12 cellular contexts compared by ENCODE assay signal in the genomic region with DNA sequence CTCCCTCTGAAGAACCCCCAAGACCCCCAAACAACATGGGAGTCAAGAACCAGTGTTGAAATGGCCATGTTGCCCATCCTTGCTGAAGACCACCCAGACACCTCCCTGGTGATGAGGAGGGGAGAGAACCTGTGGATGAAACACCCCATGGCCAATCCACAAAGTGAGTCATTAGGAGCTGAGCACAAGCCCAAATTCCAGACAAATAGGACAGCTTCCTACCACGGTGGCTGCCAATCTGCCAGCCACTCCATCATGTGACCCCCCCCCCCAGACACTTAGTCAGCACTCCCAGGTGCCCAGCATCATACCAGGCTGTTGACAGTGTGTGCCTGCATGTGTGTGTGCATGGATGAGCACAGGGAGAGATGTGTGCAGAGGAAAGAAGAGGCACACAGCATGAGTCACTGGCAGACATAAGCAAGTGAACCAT. TPM values are rescaled to one million over a fixed set of nuclear protein-coding genes. Genes with fewer than 3 reads are reported as not detected.
DNase-seq lines count a peak whose midpoint lies in the region; ATAC-seq, FAIRE-seq and TF ChIP-seq lines count a peak whose summit lies in the region.
"Had no signal": no experiment of that assay in that cellular context is flagged by ENCODE, and none has a peak within 500 bp of the region (broad histone marks: within the 10 kb centered on the region; RNA-seq: fewer than 3 reads in every experiment).

No MANE protein-coding gene starts in this region.

- ATAC-seq in A549, result peak; percentile 52 to 63
- ATAC-seq in RWPE2 (ENCODE audit: low read depth), result peak; percentile 50
- no peak for ATAC-seq in GM23338
- no peak for ATAC-seq in GM19324 (IDR thresholded peaks at IDR 0.05; ENCODE audit: low FRiP score, unreplicated experiment)
- ATAC-seq: natural killer cell treated with Interleukin-12 subunit alpha and Interleukin-12 subunit beta and Interleukin-15 and Interleukin-18, amount 100 ng/mL, for 72 hours had no signal

- H3K27me3 ChIP-seq in H7 (ENCODE audit: control insufficient read depth, insufficient read depth, low read length), result no peaks in the 10 kb centered on the region; the same call in 1 of the 2 replicates
- H3K27me3 ChIP-seq in RWPE2 (ENCODE audit: insufficient read depth, poor library complexity, severe bottlenecking), result peaks cover 21% of the 10 kb centered on the region
- no peaks in the 10 kb centered on the region for H3K27me3 ChIP-seq in GM23338 (ENCODE audit: insufficient read depth)
- H3K27me3 ChIP-seq in uterus, result peaks cover 0 to 6% of the 10 kb centered on the region in 2 donors
- H3K27me3 ChIP-seq: BLaER1 had no signal

- H3K27ac ChIP-seq in A549 (no peak overlapping the region), RWPE2 (ENCODE audit: poor library complexity, severe bottlenecking) (no peak overlapping the region), GM23338 (ENCODE audit: low read depth) (no peak overlapping the region), uterus (no peak overlapping the region)
- H3K27ac ChIP-seq: BLaER1, heart left ventricle had no signal

- H3K4me2 ChIP-seq in A549 (no peak overlapping the region), GM23338 (no peak overlapping the region)
- H3K4me2 ChIP-seq: BLaER1 had no signal

- no peaks in the 10 kb centered on the region for H3K79me2 ChIP-seq in GM23338 (replicated peaks; ENCODE audit: insufficient read depth)

- no peaks in the 10 kb centered on the region for H3K9me2 ChIP-seq in GM23338 (ENCODE audit: insufficient read depth)

- H3K4me1 Mint-ChIP-seq in glutamatergic neuron (ENCODE audit: low read depth, unreplicated experiment) (peaks cover 34% of the 10 kb centered on the region), GM23338 (peaks cover 8% of the 10 kb centered on the region)
- no peaks in the 10 kb centered on the region for H3K4me1 Mint-ChIP-seq in activated CD4-positive, alpha-beta memory T cell treated with anti-CD3 and anti-CD28 coated beads, Interleukin-2, amount 10 ng/mL, durations not matched to agents 7 days and 5 days

- H3K4me3 ChIP-seq in A549 (no peak overlapping the region), H7 (ENCODE audit: insufficient read depth, low read depth, low read length) (no peak overlapping the region), RWPE2 (ENCODE audit: severe bottlenecking) (no peak overlapping the region), GM23338 (no peak overlapping the region), uterus (no peak overlapping the region)
- H3K4me3 ChIP-seq: BLaER1, heart left ventricle had no signal

- TF ChIP-seq CTCF in A549 (IDR thresholded peaks at IDR 0.05) (no peak; the same call in 2 of the 3 replicates), RWPE2 (IDR thresholded peaks at IDR 0.05; ENCODE audit: poor library complexity, severe bottlenecking) (peak; percentile 43), glutamatergic neuron (IDR thresholded peaks at IDR 0.05; ENCODE audit: partially characterized antibody, unreplicated experiment) (no peak), GM23338 (conservative IDR thresholded peaks at IDR 0.05; ENCODE audit: low read depth in 2 of 2) (no peak), uterus (IDR thresholded peaks at IDR 0.05) (no peak)

- H3K36me3 ChIP-seq in H7 (replicated peaks; ENCODE audit: control insufficient read depth, insufficient read depth, low read length) (no peaks in the 10 kb centered on the region), RWPE2 (ENCODE audit: low read depth) (no peaks in the 10 kb centered on the region), GM23338 (ENCODE audit: insufficient read depth) (no peaks in the 10 kb centered on the region), uterus (no peaks in the 10 kb centered on the region)
- H3K36me3 ChIP-seq: BLaER1, heart left ventricle had no signal

- TF ChIP-seq RAD21 in A549 (conservative IDR thresholded peaks at IDR 0.05 in 1 of 2, IDR thresholded peaks at IDR 0.05 in 1 of 2), result 0 out of 5 replicates have a peak, but pooled peaks of 1 of the 2 experiments have one; percentile 4

- DNase-seq in A549 (ENCODE audit: low read depth in 1 of 2, low spot score in 1 of 2) (no peak), H7 (peak; percentile 9), RWPE2 (ENCODE audit: low spot score) (no peak), glutamatergic neuron (no peak), GM23338 (ENCODE audit: low spot score) (no peak), uterus (no peak)
- DNase-seq in activated CD4-positive, alpha-beta memory T cell treated with anti-CD3 and anti-CD28 coated beads, Interleukin-2, amount 10 ng/mL, durations not matched to agents 7 days and 5 days, result no peak
- DNase-seq: activated gamma-delta T cell had no signal

- no peaks in the 10 kb centered on the region for H3F3A ChIP-seq in GM23338 (replicated peaks; ENCODE audit: low read depth)

- H3K4me1 ChIP-seq in A549 (no peaks in the 10 kb centered on the region), RWPE2 (ENCODE audit: insufficient read depth, poor library complexity, severe bottlenecking) (no peaks in the 10 kb centered on the region), GM23338 (ENCODE audit: insufficient read depth) (no peaks in the 10 kb centered on the region), uterus (no peaks in the 10 kb centered on the region)
- H3K4me1 ChIP-seq: heart left ventricle had no signal

- no peaks in the 10 kb centered on the region for H3K9me3 ChIP-seq in A549
- H3K9me3 ChIP-seq in RWPE2 (ENCODE audit: severe bottlenecking), result no peaks in the 10 kb centered on the region
- no peaks in the 10 kb centered on the region for H3K9me3 ChIP-seq in uterus
- H3K9me3 ChIP-seq: BLaER1, heart left ventricle had no signal

- intact Hi-C loops in uterus (cut with DNase I; ENCODE audit: low total_unique reads), result no loop called here

- TF ChIP-seq POLR2A in A549 (IDR thresholded peaks at IDR 0.05; ENCODE audit: low read length), result no peak
- no peak for TF ChIP-seq POLR2A in uterus (IDR thresholded peaks at IDR 0.05)

- H3K4me3 Mint-ChIP-seq in glutamatergic neuron (ENCODE audit: unreplicated experiment), result no peak overlapping the region
- no peak overlapping the region for H3K4me3 Mint-ChIP-seq in activated CD4-positive, alpha-beta memory T cell treated with anti-CD3 and anti-CD28 coated beads, Interleukin-2, amount 10 ng/mL, durations not matched to agents 7 days and 5 days
- no peak overlapping the region for H3K4me3 Mint-ChIP-seq in GM23338
- H3K4me3 Mint-ChIP-seq: natural killer cell treated with Interleukin-12 subunit alpha and Interleukin-12 subunit beta and Interleukin-15 and Interleukin-18, amount 100 ng/mL, for 72 hours had no signal

- H3K27ac Mint-ChIP-seq in glutamatergic neuron (ENCODE audit: unreplicated experiment), result peak overlapping the region; percentile 48
- no peak overlapping the region for H3K27ac Mint-ChIP-seq in activated CD4-positive, alpha-beta memory T cell treated with anti-CD3 and anti-CD28 coated beads, Interleukin-2, amount 10 ng/mL, durations not matched to agents 7 days and 5 days
- H3K27ac Mint-ChIP-seq in GM23338, result no peak overlapping the region
- H3K27ac Mint-ChIP-seq: natural killer cell treated with Interleukin-12 subunit alpha and Interleukin-12 subunit beta and Interleukin-15 and Interleukin-18, amount 100 ng/mL, for 72 hours had no signal

- POLR2A ChIA-PET in A549 (lab: Yijun Ruan, JAX), result no interaction called here
- POLR2A ChIA-PET in activated CD4-positive, alpha-beta memory T cell treated with anti-CD3 and anti-CD28 coated beads, Interleukin-2, amount 10 ng/mL, durations not matched to agents 7 days and 5 days (lab: Charles Lee), result no interaction called here

- CTCF ChIA-PET in A549 (lab: Yijun Ruan, JAX), result interaction anchor here (0.6 to 4.0 kb wide), 64 partner anchors 9 to 1449 kb away, joined by 3 to 57 read pairs (median 4); a partner anchor contains a TSS
- CTCF ChIA-PET in activated CD4-positive, alpha-beta memory T cell treated with anti-CD3 and anti-CD28 coated beads, Interleukin-2, amount 10 ng/mL, durations not matched to agents 7 days and 5 days (lab: Charles Lee), result no interaction called here

- H3K36me3 Mint-ChIP-seq in glutamatergic neuron (ENCODE audit: unreplicated experiment) (no peaks in the 10 kb centered on the region), GM23338 (ENCODE audit: low read depth) (no peaks in the 10 kb centered on the region)
- H3K36me3 Mint-ChIP-seq in activated CD4-positive, alpha-beta memory T cell treated with anti-CD3 and anti-CD28 coated beads, Interleukin-2, amount 10 ng/mL, durations not matched to agents 7 days and 5 days (ENCODE audit: low read depth), result no peaks in the 10 kb centered on the region
- H3K36me3 Mint-ChIP-seq: natural killer cell treated with Interleukin-12 subunit alpha and Interleukin-12 subunit beta and Interleukin-15 and Interleukin-18, amount 100 ng/mL, for 72 hours had no signal

- H4K20me1 ChIP-seq in GM23338 (replicated peaks; ENCODE audit: insufficient read depth), result no peaks in the 10 kb centered on the region
- H4K20me1 ChIP-seq: BLaER1 had no signal

- H3K9me3 Mint-ChIP-seq in glutamatergic neuron (ENCODE audit: unreplicated experiment) (peaks cover 5% of the 10 kb centered on the region), GM23338 (no peaks in the 10 kb centered on the region)
- H3K9me3 Mint-ChIP-seq in activated CD4-positive, alpha-beta memory T cell treated with anti-CD3 and anti-CD28 coated beads, Interleukin-2, amount 10 ng/mL, durations not matched to agents 7 days and 5 days, result no peaks in the 10 kb centered on the region
- H3K9me3 Mint-ChIP-seq: natural killer cell treated with Interleukin-12 subunit alpha and Interleukin-12 subunit beta and Interleukin-15 and Interleukin-18, amount 100 ng/mL, for 72 hours had no signal

- WGBS in A549 (ENCODE audit: missing lambda C conversion rate), result 0% methylated on average over 1 of the region's 1 CpG

- no peak for FAIRE-seq in A549 (lab: Jason Lieb, UNC)

- H3K27me3 Mint-ChIP-seq in glutamatergic neuron (ENCODE audit: unreplicated experiment) (peaks cover 2% of the 10 kb centered on the region), GM23338 (ENCODE audit: insufficient read depth, low read depth, poor library complexity) (peaks cover 15% of the 10 kb centered on the region)
- peaks cover 27% of the 10 kb centered on the region for H3K27me3 Mint-ChIP-seq in activated CD4-positive, alpha-beta memory T cell treated with anti-CD3 and anti-CD28 coated beads, Interleukin-2, amount 10 ng/mL, durations not matched to agents 7 days and 5 days

- no peak overlapping the region for H2AFZ ChIP-seq in GM23338

- TF ChIP-seq EP300 in A549 (IDR thresholded peaks at IDR 0.05), result no peak

RNA-seq across cellular contexts. Expression of a gene that starts 26.4 kb away (rescaled TPM):
- polyA plus RNA-seq in A549 (2011; rRNA removed) (2,364 and 3,205 TPM in 2 replicates), A549 (2017; fragmentation: RNase III; extraction: RNeasy Plus Mini Kit Qiagen cat#74134 plus additional on column Dnase treatment) (4,033 to 4,354 TPM (median 4,133 TPM) in 3 replicates), GM23338 (2016; fragmentation: Nextera tagmentation; extraction: Ambion mirVana) (5,312 and 5,616 TPM in 2 replicates)
- polyA plus RNA-seq in A549 (2012; cell fraction: cytosol; rRNA removed), result 2,658 and 3,508 TPM in 2 replicates
- 312 and 396 TPM in 2 replicates for polyA plus RNA-seq in A549 (2012; cell fraction: nucleus; rRNA removed)
- polyA minus RNA-seq in A549 (2011; rRNA and poly(A)+ RNA removed), result 560 and 829 TPM in 2 replicates
- 1,534 and 2,134 TPM in 2 replicates for total RNA-seq in H7 (2014; rRNA removed; shearing (Covaris generic))
- total RNA-seq in glutamatergic neuron (ENCODE audit: unreplicated experiment) (600 TPM), uterus (1,000 to 10,000 TPM in 2 of 4 donors, 100 to 1,000 TPM in 1, 10 to 100 TPM in 1; 87.9 to 1,969 (median 610) TPM)
- total RNA-seq in activated CD4-positive, alpha-beta memory T cell treated with anti-CD3 and anti-CD28 coated beads, Interleukin-2, amount 10 ng/mL, durations not matched to agents 7 days and 5 days, result 1,000 to 10,000 TPM; 1,064 to 1,066 TPM
- 231 and 286 TPM in 2 replicates for total RNA-seq in GM23338 (2014; rRNA removed; shearing (Covaris generic))

RNA-seq across cellular contexts. Expression of a gene that starts 36.3 kb away (rescaled TPM):
- polyA plus RNA-seq in A549 (2011; rRNA removed) (1.4 and 1.5 TPM in 2 replicates), A549 (2017; fragmentation: RNase III; extraction: RNeasy Plus Mini Kit Qiagen cat#74134 plus additional on column Dnase treatment) (1.1 to 1.7 TPM (median 1.7 TPM) in 3 replicates), GM23338 (2016; fragmentation: Nextera tagmentation; extraction: Ambion mirVana) (1.4 and 2.1 TPM in 2 replicates)
- 2.9 and 3.1 TPM in 2 replicates for polyA plus RNA-seq in A549 (2012; cell fraction: cytosol; rRNA removed)
- 5.4 and 10.0 TPM in 2 replicates for polyA plus RNA-seq in A549 (2012; cell fraction: nucleus; rRNA removed)
- polyA minus RNA-seq in A549 (2011; rRNA and poly(A)+ RNA removed), result 2.1 and 2.6 TPM in 2 replicates
- total RNA-seq in H7 (2014; rRNA removed; shearing (Covaris generic)), result 2.5 and 7.4 TPM in 2 replicates
- total RNA-seq in glutamatergic neuron (ENCODE audit: unreplicated experiment) (121 TPM), uterus (10 to 100 TPM in 2 of 4 donors, 1 to 10 TPM in 1, under 1 TPM in 1; 0.51 to 34.8 (median 10.3) TPM)
- 10 to 100 TPM; 23.8 to 25.6 TPM for total RNA-seq in activated CD4-positive, alpha-beta memory T cell treated with anti-CD3 and anti-CD28 coated beads, Interleukin-2, amount 10 ng/mL, durations not matched to agents 7 days and 5 days
- total RNA-seq in GM23338 (2014; rRNA removed; shearing (Covaris generic)), result 3.9 and 5.2 TPM in 2 replicates

Comparison
In these comparisons a context has a peak if more than half of its experiments do, and no peak if none do; other contexts are left out.
1. ATAC-seq: peak in A549 (2 of 2) and RWPE2 (single experiment); none in GM23338 (single experiment) and GM19324 (single experiment).